In genomic region chr7:131507592-131508331, GRCh38 we compare ENCODE assay signal across 8 cellular contexts. TPM values are rescaled to one million over a fixed set of nuclear protein-coding genes. Genes with fewer than 3 reads are reported as not detected.
DNase-seq lines count a peak whose midpoint lies in the region; ATAC-seq and TF ChIP-seq lines count a peak whose summit lies in the region.

No MANE protein-coding gene starts in this region.

- in situ Hi-C loops in mammary epithelial cell (cut with MboI; ENCODE audit: low sequenced_read_pairs in 2 of 2): no loop called here

- 10% methylated on average over 9 of the region's 14 CpGs for WGBS in mammary epithelial cell (ENCODE audit: low coverage, missing lambda C conversion rate)

- intact Hi-C loops in mammary epithelial cell (cut with micrococcal nuclease): loop anchor here (1.0 kb wide), 2 partner anchors 147 to 438 kb away; no protein-coding TSS in a partner anchor

- H3K27me3 ChIP-seq in mammary epithelial cell (ENCODE audit: insufficient read depth, low read length): peaks cover 3% of the 10 kb centered on the region

- TF ChIP-seq CTCF in mammary epithelial cell (conservative IDR thresholded peaks at IDR 0.05 in 1 of 2, IDR thresholded peaks at IDR 0.05 in 1 of 2; ENCODE audit: extremely low read depth in 1 of 2, insufficient read depth in 1 of 2, low read depth in 1 of 2, low read length in 2 of 2): peak; percentile 89 to 96

- DNase-seq in NCI-H1436 (lab: John Stamatoyannopoulos, UW): peak; percentile 45
- no peak for DNase-seq in NCI-H1436 treated with DMSO at 0.1 percent for 48 hours (lab: John Stamatoyannopoulos, UW)
- DNase-seq in NCI-H2227 (lab: John Stamatoyannopoulos, UW; ENCODE audit: unreplicated experiment): peak; percentile 86
- peak; percentile 60 to 73 (median 66) for DNase-seq in activated CD4-positive, CD25-positive, alpha-beta regulatory T cell (lab: John Stamatoyannopoulos, UW)
- DNase-seq in mammary epithelial cell: peak; percentile 52
- peak; percentile 74 for DNase-seq in kidney glomerular epithelial cell (lab: John Stamatoyannopoulos, UW)
- peak; percentile 77 to 83 for DNase-seq in stimulated activated CD4-positive, alpha-beta T cell treated with anti-CD3 and anti-CD28 coated beads, Interleukin-1b, Interleukin-23, amount 100 ng/mL, for 4 hours (ENCODE audit: low read depth in 2 of 2)

- no TSS peak for BruUV-seq in mammary epithelial cell (replicated peaks; lab: Mats Ljungman, UMichigan)

- peak overlapping the region; percentile 0 for H2AFZ ChIP-seq in mammary epithelial cell (ENCODE audit: low read depth, low read length)

- dilution Hi-C loops in mammary epithelial cell (cut with HindIII; ENCODE audit: low sequenced_read_pairs): no loop called here

- no peaks in the 10 kb centered on the region for H3K36me3 ChIP-seq in mammary epithelial cell (ENCODE audit: insufficient read depth, low read length)

- CTCF ChIA-PET in mammary epithelial cell (lab: Charles Lee; ENCODE audit: low non-redundant PET): interaction anchor here (0.6 kb wide), 1 partner anchor 211 kb away, joined by 4 read pairs; no protein-coding TSS in a partner anchor

- peak; percentile 71 for ATAC-seq in HG03025 (IDR thresholded peaks at IDR 0.05; ENCODE audit: low FRiP score, unreplicated experiment)

- H4K20me1 ChIP-seq in mammary epithelial cell (ENCODE audit: insufficient read depth, low read length): no peaks in the 10 kb centered on the region

- H3K27ac ChIP-seq in mammary epithelial cell (ENCODE audit: insufficient read depth, low read depth, low read length): no peak overlapping the region

- no peaks in the 10 kb centered on the region for H3K9me3 ChIP-seq in mammary epithelial cell (replicated peaks; ENCODE audit: insufficient read depth, low read length)

- no peak overlapping the region for H3K4me3 ChIP-seq in mammary epithelial cell (replicated peaks in 1 of 3; ENCODE audit: insufficient read depth in 1 of 3, low read depth in 2 of 3, low read length in 3 of 3)

- no peak overlapping the region for H3K9ac ChIP-seq in mammary epithelial cell (ENCODE audit: insufficient read depth, low read length)

- H3K4me1 ChIP-seq in mammary epithelial cell (ENCODE audit: insufficient read depth, low read length): no peaks in the 10 kb centered on the region

- H3K4me2 ChIP-seq in mammary epithelial cell (ENCODE audit: insufficient read depth, low read depth, low read length): peak overlapping the region; percentile 19

- no peaks in the 10 kb centered on the region for H3K79me2 ChIP-seq in mammary epithelial cell (ENCODE audit: insufficient read depth, low read length)

RNA-seq across cellular contexts. Expression of gene PODXL, which starts 48.7 kb away (rescaled TPM):
- under 1 TPM; 0.50 to 0.56 TPM for total RNA-seq in mammary epithelial cell
- 0.16 TPM for polyA plus RNA-seq in mammary epithelial cell
- not detected for polyA minus RNA-seq in mammary epithelial cell
